Comparison of ENCODE assay signal across 7 cellular contexts in genomic region chr7:134986363-134987231, GRCh38.
DNase-seq lines count a peak whose midpoint lies in the region; ATAC-seq and TF ChIP-seq lines count a peak whose summit lies in the region.

Gene AGBL3, plus strand, starts transcription at chr7:134986508. Its CDS starts 1,426 bp downstream, at chr7:134987934.

- peak; percentile 96 for ATAC-seq in GM18502 (IDR thresholded peaks at IDR 0.05; ENCODE audit: poor library complexity, unreplicated experiment)
- peak; percentile 88 for ATAC-seq in HG02970 (IDR thresholded peaks at IDR 0.05; ENCODE audit: low FRiP score, unreplicated experiment)

- TF ChIP-seq CTCF in retinal pigment epithelial cell (conservative IDR thresholded peaks at IDR 0.05; ENCODE audit: low read depth, low read length): peak; percentile 65

- peak within 1 kb of the TSS; percentile 83 for H3K4me3 ChIP-seq in retinal pigment epithelial cell (ENCODE audit: low read length)

- peak; percentile 94 for DNase-seq in NCI-H187 treated with DMSO at 0.1 percent for 48 hours (lab: John Stamatoyannopoulos, UW)
- DNase-seq in T-helper 22 cell (ENCODE audit: low read depth): peak; percentile 72
- peak; percentile 98 for DNase-seq in astrocyte of the hippocampus (ENCODE audit: low read depth, low spot score)
- peak; percentile 37 to 98 (median 88) for DNase-seq in hypothalamus (lab: John Stamatoyannopoulos, UW)
- DNase-seq in retinal pigment epithelial cell (ENCODE audit: low read depth): peak; percentile 83

Comparison
In these comparisons a context has a peak if more than half of its experiments do, and no peak if none do; other contexts are left out.
1. Peak in every context shown above with its lines: DNase-seq, ATAC-seq and H3K4me3 ChIP-seq.